Comparison of ENCODE assay signal across 15 cellular contexts in genomic region chr19:30662211-30662861, GRCh38.
DNase-seq lines count a peak whose midpoint lies in the region; ATAC-seq, FAIRE-seq and TF ChIP-seq lines count a peak whose summit lies in the region.
"Had no signal": no experiment of that assay in that cellular context is flagged by ENCODE, and none has a peak within 500 bp of the region (broad histone marks: within the 10 kb centered on the region; RNA-seq: fewer than 3 reads in every experiment).

No MANE protein-coding gene starts in this region.

- peaks cover 13% of the 10 kb centered on the region; the same call in 1 of the 3 replicates for H3K9me3 ChIP-seq in A549
- H3K9me3 ChIP-seq: BE2C, mucosa of descending colon, upper lobe of left lung had no signal

- no peaks in the 10 kb centered on the region for H3K27me3 Mint-ChIP-seq in nephron (ENCODE audit: low read depth)
- peaks cover 8 to 62% (median 21%) of the 10 kb centered on the region in 5 donors for H3K27me3 Mint-ChIP-seq in naive thymus-derived CD8-positive, alpha-beta T cell

- no peaks in the 10 kb centered on the region for H3K36me3 Mint-ChIP-seq in nephron (ENCODE audit: low read depth)
- no peaks in the 10 kb centered on the region for H3K36me3 Mint-ChIP-seq in naive thymus-derived CD8-positive, alpha-beta T cell

- TF ChIP-seq CTCF in A549 (IDR thresholded peaks at IDR 0.05) (no peak), nephron (IDR thresholded peaks at IDR 0.05; ENCODE audit: unreplicated experiment in 3 of 3) (no peak)

- TF ChIP-seq RAD21 in A549 (conservative IDR thresholded peaks at IDR 0.05 in 1 of 2, IDR thresholded peaks at IDR 0.05 in 1 of 2), result no peak

- 18% methylated on average over 10 of the region's 10 CpGs for WGBS in A549 (ENCODE audit: missing lambda C conversion rate)

- DNase-seq in A549 (ENCODE audit: low read depth in 1 of 2, low spot score in 1 of 2) (no peak), NCI-H1105 (lab: John Stamatoyannopoulos, UW) (peak; percentile 29)
- DNase-seq in naive thymus-derived CD8-positive, alpha-beta T cell, result no peak
- DNase-seq: activated B cell treated with CpG ODN at 0.5 μM for 24 hours, BE2C, NCI-H446 treated with DMSO at 0.1 percent for 48 hours, upper lobe of left lung had no signal

- ATAC-seq in A549 (no peak), GM21526 (IDR thresholded peaks at IDR 0.05; ENCODE audit: low FRiP score, unreplicated experiment) (no peak), HG03039 (IDR thresholded peaks at IDR 0.05; ENCODE audit: unreplicated experiment) (no peak), GM18861 (IDR thresholded peaks at IDR 0.05; ENCODE audit: unreplicated experiment) (no peak)
- ATAC-seq in naive thymus-derived CD8-positive, alpha-beta T cell, result no peak
- ATAC-seq: mucosa of descending colon had no signal

- FAIRE-seq in A549 (lab: Jason Lieb, UNC), result peak; percentile 54
- FAIRE-seq: GM18507 had no signal

- peak overlapping the region; percentile 63 to 93 (median 81) for H3K27ac Mint-ChIP-seq in nephron
- no peak overlapping the region for H3K27ac Mint-ChIP-seq in naive thymus-derived CD8-positive, alpha-beta T cell
- H3K27ac Mint-ChIP-seq: activated B cell treated with CpG ODN at 0.5 μM for 24 hours had no signal

- H3K4me3 ChIP-seq in A549, result no peak overlapping the region
- H3K4me3 ChIP-seq: mucosa of descending colon, upper lobe of left lung had no signal

- H3K4me1 Mint-ChIP-seq in nephron, result peaks cover 37% of the 10 kb centered on the region
- no peaks in the 10 kb centered on the region for H3K4me1 Mint-ChIP-seq in naive thymus-derived CD8-positive, alpha-beta T cell
- H3K4me1 Mint-ChIP-seq: activated B cell treated with CpG ODN at 0.5 μM for 24 hours had no signal

- POLR2A ChIA-PET in A549 (lab: Yijun Ruan, JAX), result no interaction called here
- POLR2A ChIA-PET in naive thymus-derived CD8-positive, alpha-beta T cell (lab: Charles Lee), result no interaction called here

- peak overlapping the region; percentile 32 to 51 (median 33) for H3K4me3 Mint-ChIP-seq in nephron
- no peak overlapping the region for H3K4me3 Mint-ChIP-seq in naive thymus-derived CD8-positive, alpha-beta T cell
- H3K4me3 Mint-ChIP-seq: activated B cell treated with CpG ODN at 0.5 μM for 24 hours had no signal

- H3K9me3 Mint-ChIP-seq in nephron, result no peaks in the 10 kb centered on the region
- H3K9me3 Mint-ChIP-seq in naive thymus-derived CD8-positive, alpha-beta T cell, result peaks cover 0 to 3% (median 0%) of the 10 kb centered on the region in 9 donors
- H3K9me3 Mint-ChIP-seq: activated B cell treated with CpG ODN at 0.5 μM for 24 hours had no signal

- no peak for TF ChIP-seq POLR2A in A549 (IDR thresholded peaks at IDR 0.05; ENCODE audit: low read length)

- CTCF ChIA-PET in A549 (lab: Yijun Ruan, JAX), result interaction anchor here (0.6 to 15.9 kb wide), 9 partner anchors 9 to 804 kb away, joined by 3 to 298 read pairs (median 3); no protein-coding TSS in a partner anchor

- H3K4me1 ChIP-seq in A549, result no peaks in the 10 kb centered on the region
- H3K4me1 ChIP-seq: BE2C, upper lobe of left lung had no signal

- no peak for TF ChIP-seq EP300 in A549 (IDR thresholded peaks at IDR 0.05)

- H3K27ac ChIP-seq in A549 (no peak overlapping the region), cingulate gyrus (ENCODE audit: low read depth, low read length) (peak overlapping the region; percentile 26)
- H3K27ac ChIP-seq: HL-60, upper lobe of left lung had no signal

- peak overlapping the region; percentile 11; the same call in 1 of the 3 replicates for H3K4me2 ChIP-seq in A549

TF ChIP-seq in A549, 52 proteins besides CTCF, POLR2A, EP300 and RAD21:
- TF ChIP-seq ESRRA (IDR thresholded peaks at IDR 0.05; ENCODE audit: borderline replicate concordance, low read length), result no peak
- no peak for TF ChIP-seq PHF8 (IDR thresholded peaks at IDR 0.05; ENCODE audit: borderline replicate concordance, low read depth)
- TF ChIP-seq CEBPB (IDR thresholded peaks at IDR 0.05), result no peak
- no peak for TF ChIP-seq ATOH8 (CRISPR knock-in tag; IDR thresholded peaks at IDR 0.05; ENCODE audit: low read depth)
- no peak for TF ChIP-seq BHLHE40 (IDR thresholded peaks at IDR 0.05; ENCODE audit: low read depth, low read length)
- no peak for TF ChIP-seq FOXS1 (CRISPR knock-in tag; IDR thresholded peaks at IDR 0.05)
- no peak for TF ChIP-seq BCL3 (IDR thresholded peaks at IDR 0.05)
- no peak for TF ChIP-seq USF2 (IDR thresholded peaks at IDR 0.05)
- TF ChIP-seq ZNF302 (CRISPR knock-in tag; IDR thresholded peaks at IDR 0.05), result no peak
- no peak for TF ChIP-seq NR3C1 (IDR thresholded peaks at IDR 0.05)
- no peak for TF ChIP-seq RARB (CRISPR knock-in tag; IDR thresholded peaks at IDR 0.05)
- TF ChIP-seq E2F6 (IDR thresholded peaks at IDR 0.05; ENCODE audit: borderline replicate concordance, low read depth), result no peak
- no peak for TF ChIP-seq PBX3 (IDR thresholded peaks at IDR 0.05)
- TF ChIP-seq HOXB5 (CRISPR knock-in tag; IDR thresholded peaks at IDR 0.05), result no peak
- TF ChIP-seq ZFP36 (IDR thresholded peaks at IDR 0.05; ENCODE audit: borderline replicate concordance, partially characterized antibody), result no peak

Comparison
In these comparisons a context has a peak if more than half of its experiments do, and no peak if none do; other contexts are left out.
1. H3K27ac Mint-ChIP-seq: peak in nephron (3 of 3); none in naive thymus-derived CD8-positive, alpha-beta T cell (0 of 10).
2. H3K4me3 Mint-ChIP-seq: peak in nephron (3 of 3); none in naive thymus-derived CD8-positive, alpha-beta T cell (0 of 10).